16 cellular contexts compared by ENCODE assay signal in the genomic region with DNA sequence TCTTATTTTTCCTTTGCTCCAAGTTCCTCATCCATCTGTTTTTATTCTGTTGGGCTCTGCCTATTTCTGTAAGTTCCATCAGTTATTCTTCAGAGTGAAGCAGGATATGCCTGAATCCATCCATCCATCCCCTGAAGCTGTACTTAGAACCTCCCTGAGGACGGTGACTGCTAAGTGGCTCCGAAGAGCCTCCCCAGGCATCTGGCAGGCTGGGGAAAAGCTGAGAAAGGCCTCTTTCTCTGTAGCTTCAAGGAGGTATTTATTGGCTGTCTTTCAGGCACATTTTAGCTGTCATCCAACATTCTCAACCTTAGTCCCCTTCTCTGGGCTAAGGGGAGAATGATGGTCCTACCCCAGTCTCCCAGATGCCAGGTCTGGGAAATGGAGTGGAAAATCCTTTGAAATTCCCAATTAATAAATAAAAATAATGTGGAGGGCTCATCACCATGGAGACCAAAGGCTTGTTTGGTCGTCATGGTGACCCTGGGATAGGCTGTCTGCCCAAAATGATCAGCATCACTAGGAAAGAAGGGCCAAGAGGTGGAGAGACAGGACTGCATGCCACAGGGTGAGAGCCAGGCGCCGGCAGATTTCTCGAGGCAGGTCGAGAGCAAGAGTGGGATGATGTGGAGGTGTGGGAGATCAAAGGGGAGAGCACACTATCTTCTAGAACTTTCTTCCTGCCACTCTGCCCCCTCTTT.
DNase-seq lines count a peak whose midpoint lies in the region; ATAC-seq, FAIRE-seq and TF ChIP-seq lines count a peak whose summit lies in the region.
"Had no signal": no experiment of that assay in that cellular context is flagged by ENCODE, and none has a peak within 500 bp of the region (broad histone marks: within the 10 kb centered on the region; RNA-seq: fewer than 3 reads in every experiment).

No MANE protein-coding gene starts in this region.

- POLR2A ChIA-PET in HepG2 (lab: Yijun Ruan, JAX), result no interaction called here

- H3K27ac ChIP-seq in iPS-18a (ENCODE audit: low read length), result no peak overlapping the region
- H3K27ac ChIP-seq in temporal lobe (ENCODE audit: low read depth, low read length), result peak overlapping the region; percentile 61
- no peak overlapping the region for H3K27ac ChIP-seq in HepG2 (ENCODE audit: extremely low read length, insufficient read depth, low read length)
- H3K27ac ChIP-seq: thyroid gland had no signal

- H3K4me3 ChIP-seq in iPS-18a (ENCODE audit: low read length), result peak overlapping the region; percentile 47
- no peak overlapping the region for H3K4me3 ChIP-seq in HepG2 (replicated peaks in 1 of 3; ENCODE audit: insufficient read depth in 1 of 3, low read depth in 2 of 3, low read length in 3 of 3)
- H3K4me3 ChIP-seq: thyroid gland had no signal

- H3K9me3 ChIP-seq in iPS-18a (ENCODE audit: control insufficient read depth, low read depth, low read length) (no peaks in the 10 kb centered on the region), HepG2 (ENCODE audit: low read length) (no peaks in the 10 kb centered on the region)
- H3K9me3 ChIP-seq: Caco-2, thyroid gland had no signal

- TF ChIP-seq EP300 in HepG2 (IDR thresholded peaks at IDR 0.05; ENCODE audit: low read depth in 2 of 2, low read length in 2 of 2), result no peak
- no peak for TF ChIP-seq EP300 in HepG2 (CRISPR knock-in tag; IDR thresholded peaks at IDR 0.05; ENCODE audit: borderline replicate concordance)

- no peak overlapping the region for H3K4me3 Mint-ChIP-seq in activated T-cell treated with anti-CD3 and anti-CD28 coated beads, Interleukin-2, amount 50 U/mL, for 72 hours
- H3K4me3 Mint-ChIP-seq: activated CD8-positive, alpha-beta T cell treated with anti-CD3 and anti-CD28 coated beads, Interleukin-2, amount 10 ng/mL, durations not matched to agents 7 days and 5 days; natural killer cell had no signal

- TF ChIP-seq RAD21 in HepG2 (CRISPR knock-in tag; IDR thresholded peaks at IDR 0.05), result no peak

- H3K27me3 ChIP-seq in iPS-18a (ENCODE audit: control insufficient read depth, insufficient read depth, low read length) (no peaks in the 10 kb centered on the region), HepG2 (ENCODE audit: control insufficient read depth in 1 of 2, insufficient read depth in 2 of 2, low read length in 2 of 2) (peaks cover 6 to 53% of the 10 kb centered on the region in 2 experiments; a peak in 4 of 5 replicates)

- H2AFZ ChIP-seq in HepG2 (ENCODE audit: low read length), result no peak overlapping the region

- BruUV-seq in HepG2 (replicated peaks; lab: Mats Ljungman, UMichigan), result no TSS peak

- no peak overlapping the region for H3K27ac Mint-ChIP-seq in activated T-cell treated with anti-CD3 and anti-CD28 coated beads, Interleukin-2, amount 50 U/mL, for 72 hours
- H3K27ac Mint-ChIP-seq: activated CD8-positive, alpha-beta T cell treated with anti-CD3 and anti-CD28 coated beads, Interleukin-2, amount 10 ng/mL, durations not matched to agents 7 days and 5 days had no signal

- peaks cover 17% of the 10 kb centered on the region for H3K4me1 ChIP-seq in iPS-18a (ENCODE audit: control insufficient read depth, low read depth, low read length)
- no peaks in the 10 kb centered on the region for H3K4me1 ChIP-seq in HepG2 (ENCODE audit: insufficient read depth, low read length)
- H3K4me1 ChIP-seq: thyroid gland had no signal

- no peak for FAIRE-seq in HepG2 (lab: Jason Lieb, UNC)

- H3K36me3 Mint-ChIP-seq in activated T-cell treated with anti-CD3 and anti-CD28 coated beads, Interleukin-2, amount 50 U/mL, for 72 hours (ENCODE audit: insufficient read depth in 2 of 2), result peaks cover 0 to 3% of the 10 kb centered on the region in 2 donors
- H3K36me3 Mint-ChIP-seq: natural killer cell had no signal

- H4K20me1 ChIP-seq in HepG2 (ENCODE audit: insufficient read depth, low read length), result no peaks in the 10 kb centered on the region

- CTCF ChIA-PET in HepG2 (lab: Yijun Ruan, JAX; ENCODE audit: low intra/inter-chr PET ratio, low total read pairs), result no interaction called here

- H3K36me3 ChIP-seq in iPS-18a (ENCODE audit: control insufficient read depth, low read depth, low read length) (no peaks in the 10 kb centered on the region), HepG2 (replicated peaks in 1 of 2; ENCODE audit: control insufficient read depth in 1 of 2, insufficient read depth in 2 of 2, low read length in 2 of 2) (no peaks in the 10 kb centered on the region)
- H3K36me3 ChIP-seq: thyroid gland had no signal

- 20% methylated on average over 7 of the region's 7 CpGs for WGBS in HepG2 (ENCODE audit: low lambda C conversion rate)

- H3K4me1 Mint-ChIP-seq in activated T-cell treated with anti-CD3 and anti-CD28 coated beads, Interleukin-2, amount 50 U/mL, for 72 hours (ENCODE audit: low read depth), result peaks cover 16% of the 10 kb centered on the region

- ATAC-seq in HepG2, result no peak
- no peak for ATAC-seq in activated T-cell treated with anti-CD3 and anti-CD28 coated beads, Interleukin-2, amount 50 U/mL, for 72 hours (replicated peaks in 1 of 2)
- ATAC-seq in activated CD4-positive, CD25-positive, alpha-beta regulatory T cell treated with anti-CD3 and anti-CD28 coated beads, Interleukin-2, amount 50 U/mL, for 24 hours, result no peak
- ATAC-seq: activated CD8-positive, alpha-beta T cell treated with anti-CD3 and anti-CD28 coated beads, Interleukin-2, amount 10 ng/mL, durations not matched to agents 7 days and 5 days; natural killer cell; PC-3 had no signal

- no peak overlapping the region for H3K4me2 ChIP-seq in HepG2 (ENCODE audit: low read depth, low read length)

- no peak for TF ChIP-seq POLR2A in HepG2 (IDR thresholded peaks at IDR 0.05; ENCODE audit: insufficient read depth in 1 of 2, low read depth in 2 of 2, low read length in 2 of 2)

- DNase-seq in NCI-H82 (lab: John Stamatoyannopoulos, UW) (peak; percentile 35), NCI-H82 treated with DMSO at 0.1 percent for 48 hours (lab: John Stamatoyannopoulos, UW; ENCODE audit: unreplicated experiment) (no peak), NCI-H524 treated with DMSO at 0.1 percent for 48 hours (lab: John Stamatoyannopoulos, UW) (peak; percentile 57), HepG2 (ENCODE audit: low spot score) (no peak)
- no peak for DNase-seq in activated T-cell treated with anti-CD3 and anti-CD28 coated beads, Interleukin-2, amount 50 U/mL, for 72 hours
- DNase-seq: ACHN; activated CD8-positive, alpha-beta T cell treated with anti-CD3 and anti-CD28 coated beads, Interleukin-2, amount 10 ng/mL, durations not matched to agents 7 days and 5 days; activated effector memory CD4-positive, alpha-beta T cell treated with Interleukin-2 at 50 U/mL for 16 hours; Caco-2; natural killer cell; PC-3; stimulated activated CD4-positive, alpha-beta T cell treated with anti-CD3 and anti-CD28 coated beads, Interleukin-2, amount 100 ng/mL, for 24 hours had no signal

- no peaks in the 10 kb centered on the region for H3K9me3 Mint-ChIP-seq in activated T-cell treated with anti-CD3 and anti-CD28 coated beads, Interleukin-2, amount 50 U/mL, for 72 hours

- no peak for TF ChIP-seq CTCF in HepG2 (CRISPR knock-in tag; IDR thresholded peaks at IDR 0.05)

- H3K79me2 ChIP-seq in HepG2 (ENCODE audit: insufficient read depth, low read length), result no peaks in the 10 kb centered on the region

- H3K27me3 Mint-ChIP-seq in activated T-cell treated with anti-CD3 and anti-CD28 coated beads, Interleukin-2, amount 50 U/mL, for 72 hours (ENCODE audit: low read depth), result no peaks in the 10 kb centered on the region

- intact Hi-C loops in HepG2 (cut with micrococcal nuclease; ENCODE audit: unreplicated experiment), result no loop called here

- peak overlapping the region; percentile 3 for H3K9ac ChIP-seq in iPS-18a (ENCODE audit: low read length)
- no peak overlapping the region for H3K9ac ChIP-seq in HepG2 (ENCODE audit: insufficient read depth, low read depth, low read length)

- in situ Hi-C loops in HepG2 (cut with HindIII; ENCODE audit: extremely low pct_ligation_motif_present, low pct_unique_long_range_greater_than_20kb), result no loop called here

TF ChIP-seq in HepG2, 621 proteins besides CTCF, POLR2A, EP300 and RAD21 (continues in another document):
- TF ChIP-seq ZNF614 (CRISPR knock-in tag; IDR thresholded peaks at IDR 0.05; ENCODE audit: borderline replicate concordance), result no peak
- TF ChIP-seq ETV6 (CRISPR knock-in tag; conservative IDR thresholded peaks at IDR 0.05), result no peak
- no peak for TF ChIP-seq NCOA5 (CRISPR knock-in tag; IDR thresholded peaks at IDR 0.05)
- no peak for TF ChIP-seq ZNF230 (CRISPR knock-in tag; IDR thresholded peaks at IDR 0.05)

Comparison
In these comparisons a context has a peak if more than half of its experiments do, and no peak if none do; other contexts are left out.
1. DNase-seq: peak in NCI-H82 (single experiment) and NCI-H524 treated with DMSO at 0.1 percent for 48 hours (single experiment); none in NCI-H82 treated with DMSO at 0.1 percent for 48 hours (single experiment), HepG2 (single experiment) and activated T-cell treated with anti-CD3 and anti-CD28 coated beads, Interleukin-2, amount 50 U/mL, for 72 hours (0 of 2).